ENCODE assay signal across 1 cellular context in genomic region chr2:27890146-27891062, GRCh38.
TF ChIP-seq lines count a peak whose summit lies in the region.

BABAM2 (plus strand) TSS chr2:27890729; CDS start chr2:27894557, 3,828 bp downstream.
RBKS (minus strand) TSS chr2:27890387; CDS start chr2:27890345, 42 bp downstream.

TF ChIP-seq in SK-N-SH, 30 proteins besides CTCF, POLR2A, EP300 and RAD21 (continued from another document):
- TF ChIP-seq, protein P1, sequence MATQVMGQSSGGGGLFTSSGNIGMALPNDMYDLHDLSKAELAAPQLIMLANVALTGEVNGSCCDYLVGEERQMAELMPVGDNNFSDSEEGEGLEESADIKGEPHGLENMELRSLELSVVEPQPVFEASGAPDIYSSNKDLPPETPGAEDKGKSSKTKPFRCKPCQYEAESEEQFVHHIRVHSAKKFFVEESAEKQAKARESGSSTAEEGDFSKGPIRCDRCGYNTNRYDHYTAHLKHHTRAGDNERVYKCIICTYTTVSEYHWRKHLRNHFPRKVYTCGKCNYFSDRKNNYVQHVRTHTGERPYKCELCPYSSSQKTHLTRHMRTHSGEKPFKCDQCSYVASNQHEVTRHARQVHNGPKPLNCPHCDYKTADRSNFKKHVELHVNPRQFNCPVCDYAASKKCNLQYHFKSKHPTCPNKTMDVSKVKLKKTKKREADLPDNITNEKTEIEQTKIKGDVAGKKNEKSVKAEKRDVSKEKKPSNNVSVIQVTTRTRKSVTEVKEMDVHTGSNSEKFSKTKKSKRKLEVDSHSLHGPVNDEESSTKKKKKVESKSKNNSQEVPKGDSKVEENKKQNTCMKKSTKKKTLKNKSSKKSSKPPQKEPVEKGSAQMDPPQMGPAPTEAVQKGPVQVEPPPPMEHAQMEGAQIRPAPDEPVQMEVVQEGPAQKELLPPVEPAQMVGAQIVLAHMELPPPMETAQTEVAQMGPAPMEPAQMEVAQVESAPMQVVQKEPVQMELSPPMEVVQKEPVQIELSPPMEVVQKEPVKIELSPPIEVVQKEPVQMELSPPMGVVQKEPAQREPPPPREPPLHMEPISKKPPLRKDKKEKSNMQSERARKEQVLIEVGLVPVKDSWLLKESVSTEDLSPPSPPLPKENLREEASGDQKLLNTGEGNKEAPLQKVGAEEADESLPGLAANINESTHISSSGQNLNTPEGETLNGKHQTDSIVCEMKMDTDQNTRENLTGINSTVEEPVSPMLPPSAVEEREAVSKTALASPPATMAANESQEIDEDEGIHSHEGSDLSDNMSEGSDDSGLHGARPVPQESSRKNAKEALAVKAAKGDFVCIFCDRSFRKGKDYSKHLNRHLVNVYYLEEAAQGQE (IDR thresholded peaks at IDR 0.05; ENCODE audit: low read depth, low read length) = 0 out of 2 replicates have a peak, but pooled peaks have one; percentile 21
- TF ChIP-seq POLR2AphosphoS5 (IDR thresholded peaks at IDR 0.05; ENCODE audit: low read depth, low read length) (peak; percentile 80), RXRA (IDR thresholded peaks at IDR 0.05; ENCODE audit: borderline replicate concordance, low read depth) (peak; percentile 91), TAF1 (IDR thresholded peaks at IDR 0.05; ENCODE audit: borderline replicate concordance, low read depth, low read length) (peak; percentile 53; the same call in 1 of the 2 replicates)
- TF ChIP-seq, protein P2, sequence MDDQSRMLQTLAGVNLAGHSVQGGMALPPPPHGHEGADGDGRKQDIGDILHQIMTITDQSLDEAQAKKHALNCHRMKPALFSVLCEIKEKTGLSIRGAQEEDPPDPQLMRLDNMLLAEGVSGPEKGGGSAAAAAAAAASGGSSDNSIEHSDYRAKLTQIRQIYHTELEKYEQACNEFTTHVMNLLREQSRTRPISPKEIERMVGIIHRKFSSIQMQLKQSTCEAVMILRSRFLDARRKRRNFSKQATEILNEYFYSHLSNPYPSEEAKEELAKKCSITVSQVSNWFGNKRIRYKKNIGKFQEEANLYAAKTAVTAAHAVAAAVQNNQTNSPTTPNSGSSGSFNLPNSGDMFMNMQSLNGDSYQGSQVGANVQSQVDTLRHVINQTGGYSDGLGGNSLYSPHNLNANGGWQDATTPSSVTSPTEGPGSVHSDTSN (IDR thresholded peaks at IDR 0.05) = peak; percentile 11; the same call in 1 of the 2 replicates
- TF ChIP-seq, protein P3, sequence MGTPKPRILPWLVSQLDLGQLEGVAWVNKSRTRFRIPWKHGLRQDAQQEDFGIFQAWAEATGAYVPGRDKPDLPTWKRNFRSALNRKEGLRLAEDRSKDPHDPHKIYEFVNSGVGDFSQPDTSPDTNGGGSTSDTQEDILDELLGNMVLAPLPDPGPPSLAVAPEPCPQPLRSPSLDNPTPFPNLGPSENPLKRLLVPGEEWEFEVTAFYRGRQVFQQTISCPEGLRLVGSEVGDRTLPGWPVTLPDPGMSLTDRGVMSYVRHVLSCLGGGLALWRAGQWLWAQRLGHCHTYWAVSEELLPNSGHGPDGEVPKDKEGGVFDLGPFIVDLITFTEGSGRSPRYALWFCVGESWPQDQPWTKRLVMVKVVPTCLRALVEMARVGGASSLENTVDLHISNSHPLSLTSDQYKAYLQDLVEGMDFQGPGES (IDR thresholded peaks at IDR 0.05; ENCODE audit: low read depth, low read length) = no peak
